9 cellular contexts compared by ENCODE assay signal in the genomic region with DNA sequence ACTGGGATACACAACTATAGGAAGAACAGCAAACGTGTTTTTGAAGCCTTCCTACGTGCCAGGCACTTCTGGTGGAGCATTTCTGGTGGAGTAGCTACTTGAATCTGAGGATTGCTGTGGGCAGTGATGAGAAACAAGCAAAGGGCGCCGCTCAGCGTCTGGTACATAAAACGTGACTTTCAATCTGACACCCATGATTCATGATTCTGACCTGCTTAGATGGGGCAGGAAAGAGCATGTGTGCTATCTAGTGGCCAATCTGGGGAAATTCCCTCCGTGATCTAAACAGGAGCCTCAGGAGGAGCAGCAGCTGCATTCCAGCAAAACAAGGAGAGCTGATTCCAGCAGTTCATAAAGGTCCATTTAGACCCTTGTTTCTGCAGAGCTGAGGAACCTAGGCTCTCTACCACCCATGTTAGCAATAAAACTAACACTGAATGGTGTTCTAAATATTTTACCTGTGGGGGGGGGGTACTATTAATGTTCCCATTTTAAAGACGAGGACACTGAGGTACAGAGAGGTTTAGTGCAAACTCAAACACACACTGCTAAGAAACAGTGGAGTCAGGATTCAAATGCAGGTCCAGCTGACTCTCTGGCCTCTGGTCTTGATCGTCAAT.
DNase-seq lines count a peak whose midpoint lies in the region; ATAC-seq and TF ChIP-seq lines count a peak whose summit lies in the region.
"Had no signal": no experiment of that assay in that cellular context is flagged by ENCODE, and none has a peak within 500 bp of the region (broad histone marks: within the 10 kb centered on the region; RNA-seq: fewer than 3 reads in every experiment).

No MANE protein-coding gene starts in this region.

- H3K9me3 ChIP-seq in adipocyte (ENCODE audit: control insufficient read depth, low read length), result no peaks in the 10 kb centered on the region
- H3K9me3 ChIP-seq: neutrophil had no signal

- no peaks in the 10 kb centered on the region for H3K36me3 ChIP-seq in adipocyte (ENCODE audit: control insufficient read depth, insufficient read depth, low read length, severe bottlenecking)
- H3K36me3 ChIP-seq: neutrophil had no signal

- H3K4me3 ChIP-seq in adipocyte (ENCODE audit: low read length), result peak overlapping the region; percentile 30

- no peak overlapping the region for H3K27ac ChIP-seq in C4-2B
- H3K27ac ChIP-seq: neutrophil had no signal

- H3K27me3 ChIP-seq in adipocyte (replicated peaks; ENCODE audit: control insufficient read depth, insufficient read depth, low read length), result peaks cover 21% of the 10 kb centered on the region
- H3K27me3 ChIP-seq: neutrophil had no signal

- H3K4me1 ChIP-seq in adipocyte (ENCODE audit: control insufficient read depth, insufficient read depth, low read length), result peaks cover 3% of the 10 kb centered on the region

- peak; percentile 81 for ATAC-seq in GM18870 (IDR thresholded peaks at IDR 0.05; ENCODE audit: unreplicated experiment)
- peak; percentile 56 for ATAC-seq in HG03558 (IDR thresholded peaks at IDR 0.05; ENCODE audit: extremely low read depth, unreplicated experiment)
- no peak for ATAC-seq in GM21717 (IDR thresholded peaks at IDR 0.05; ENCODE audit: unreplicated experiment)

- peak overlapping the region; percentile 12 for H3K9ac ChIP-seq in adipocyte (ENCODE audit: low read length)

- DNase-seq in NCI-H524 (lab: John Stamatoyannopoulos, UW), result peak; percentile 65 to 92
- peak; percentile 76 for DNase-seq in adipocyte (ENCODE audit: low read depth)
- DNase-seq in iPS DF 19.7 (ENCODE audit: low read depth, low spot score), result peak; percentile 82
- DNase-seq in stromal cell of bone marrow (ENCODE audit: low read depth), result peak; percentile 49

- peak; percentile 90 for TF ChIP-seq CTCF in C4-2B (conservative IDR thresholded peaks at IDR 0.05)
